Comparison of ENCODE assay signal across 8 cellular contexts in the genomic region with DNA sequence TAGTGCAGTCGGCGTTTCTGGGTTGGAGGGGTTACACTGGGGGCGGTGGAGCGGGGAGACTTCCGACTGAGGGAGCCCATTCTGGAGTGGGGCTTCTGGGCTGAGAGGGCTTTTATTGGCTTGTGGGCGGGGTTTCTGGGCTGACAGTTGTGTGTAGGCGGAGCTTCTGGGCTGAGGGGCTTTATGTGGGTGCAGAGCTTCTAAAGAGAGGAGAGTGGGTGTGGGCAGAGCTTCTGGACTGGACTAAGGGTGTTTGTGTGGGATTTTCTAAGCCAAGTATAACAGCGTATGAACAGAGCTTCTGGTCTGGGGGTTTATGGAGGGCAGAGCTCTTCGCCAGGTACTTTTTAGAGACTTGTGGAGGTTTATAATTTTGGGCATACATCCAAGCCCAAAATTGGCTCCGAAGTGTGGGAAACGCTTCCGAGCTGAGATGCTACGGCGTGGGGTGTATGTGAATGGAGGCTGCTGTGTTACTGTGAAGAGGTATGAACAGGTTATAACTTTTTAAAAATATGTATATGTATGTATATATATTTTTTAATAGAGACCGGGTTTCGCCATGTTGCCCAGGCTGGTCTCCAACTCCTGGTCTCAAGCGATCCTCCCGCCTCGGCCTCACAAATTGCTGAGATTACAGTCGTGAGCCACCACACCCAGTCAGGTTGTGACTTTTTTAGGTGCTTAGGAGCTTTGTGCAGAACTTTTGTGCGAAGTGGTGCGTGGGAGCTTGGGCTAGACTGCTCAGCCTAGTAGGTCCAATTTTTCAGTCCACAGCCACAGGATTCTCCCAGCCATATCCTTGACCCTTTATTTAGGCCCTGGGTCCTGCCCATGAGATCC. TPM values are rescaled to one million over a fixed set of nuclear protein-coding genes. Genes with fewer than 3 reads are reported as not detected.
A peak's percentile ranks its signal among the peaks of the same experiment; 100 is the strongest.
DNase-seq lines count a peak whose midpoint lies in the region; ATAC-seq and TF ChIP-seq lines count a peak whose summit lies in the region.

No MANE protein-coding gene starts in this region.

- peak overlapping the region; percentile 76 for H3K4me3 ChIP-seq in fibroblast of the aortic adventitia (ENCODE audit: low read depth, low read length)
- H3K4me3 ChIP-seq in prostate gland, result peak overlapping the region; percentile 73 to 86

- CTCF ChIA-PET in RWPE1 (lab: Yijun Ruan, JAX), result interaction anchor here (0.6 to 1.7 kb wide), 7 partner anchors 13 to 253 kb away, joined by 3 to 5 read pairs (median 4); partner anchors contain the start of gene KPNA6

- no peaks in the 10 kb centered on the region for H3K9me3 ChIP-seq in prostate gland

- POLR2A ChIA-PET in RWPE1 (lab: Yijun Ruan, JAX; ENCODE audit: low non-redundant PET), result interaction anchor here (0.6 to 1.1 kb wide), 2 partner anchors 8 to 34 kb away, joined by 5 to 6 read pairs; partner anchors contain the start of gene KPNA6

- no peaks in the 10 kb centered on the region for H3K9me3 Mint-ChIP-seq in T-helper 2 cell treated with Interferon-gamma antibody and Interleukin-4, amounts not matched to agents 5 μg/mL and 100 μg/mL, for 36 hours

- H3K4me3 Mint-ChIP-seq in T-helper 2 cell treated with Interferon-gamma antibody and Interleukin-4, amounts not matched to agents 5 μg/mL and 100 μg/mL, for 36 hours, result peak overlapping the region; percentile 91

- H3K27ac ChIP-seq in RWPE1 (peak overlapping the region; percentile 94), prostate gland (peak overlapping the region; percentile 94 to 97)

- peaks cover 2% of the 10 kb centered on the region for H3K27me3 Mint-ChIP-seq in T-helper 2 cell treated with Interferon-gamma antibody and Interleukin-4, amounts not matched to agents 5 μg/mL and 100 μg/mL, for 36 hours (ENCODE audit: low read depth)

- peaks cover 0 to 4% of the 10 kb centered on the region in 2 donors for H3K36me3 ChIP-seq in prostate gland

- no peaks in the 10 kb centered on the region for H3K27me3 ChIP-seq in prostate gland (replicated peaks; ENCODE audit: insufficient read depth)

- H3K27ac Mint-ChIP-seq in T-helper 2 cell treated with Interferon-gamma antibody and Interleukin-4, amounts not matched to agents 5 μg/mL and 100 μg/mL, for 36 hours, result peak overlapping the region; percentile 92

- peaks cover 13% of the 10 kb centered on the region for H3K36me3 Mint-ChIP-seq in T-helper 2 cell treated with Interferon-gamma antibody and Interleukin-4, amounts not matched to agents 5 μg/mL and 100 μg/mL, for 36 hours (ENCODE audit: low read depth)

- DNase-seq in T-helper 2 cell treated with Interferon-gamma antibody and Interleukin-4, amounts not matched to agents 5 μg/mL and 100 μg/mL, for 36 hours (ENCODE audit: low spot score), result no peak
- DNase-seq in T-helper 2 cell, result no peak
- DNase-seq in RWPE1 (ENCODE audit: low spot score), result no peak
- no peak for DNase-seq in fibroblast of the aortic adventitia (ENCODE audit: low read depth)
- DNase-seq in prostate gland (ENCODE audit: low spot score), result no peak
- no peak for DNase-seq in AG20443 (ENCODE audit: low spot score)
- no peak for DNase-seq in activated CD8-positive, alpha-beta memory T cell treated with anti-CD3 and anti-CD28 coated beads, Interleukin-2, amount 50 U/mL, for 48 hours

- intact Hi-C loops in prostate gland (cut with DNase I), result loop anchor here (5.0 kb wide), 1 partner anchor 406 kb away; no protein-coding TSS in a partner anchor

- 34% methylated on average over 22 of the region's 22 CpGs for WGBS in prostate gland

- ATAC-seq in GM19035 (IDR thresholded peaks at IDR 0.05; ENCODE audit: unreplicated experiment), result no peak

- no peak for TF ChIP-seq POLR2A in prostate gland (IDR thresholded peaks at IDR 0.05)

- TF ChIP-seq CTCF in RWPE1 (conservative IDR thresholded peaks at IDR 0.05; ENCODE audit: low read depth) (no peak), fibroblast of the aortic adventitia (IDR thresholded peaks at IDR 0.05; ENCODE audit: insufficient read depth, low read length) (peak; percentile 29), prostate gland (IDR thresholded peaks at IDR 0.05) (peak in 2 of 4 experiments; percentile 23 to 32)

- peaks cover 39% of the 10 kb centered on the region for H3K4me1 Mint-ChIP-seq in T-helper 2 cell treated with Interferon-gamma antibody and Interleukin-4, amounts not matched to agents 5 μg/mL and 100 μg/mL, for 36 hours (ENCODE audit: low read depth)

- H3K4me1 ChIP-seq in prostate gland (replicated peaks), result peaks cover 4% of the 10 kb centered on the region

RNA-seq across cellular contexts. Expression of gene TMEM39B, which starts 0.9 kb away (rescaled TPM):
- total RNA-seq in fibroblast of the aortic adventitia (ENCODE audit: low replicate concordance), result 3.3 and 9.0 TPM in 2 replicates
- total RNA-seq in prostate gland, result 10 to 100 TPM in 1 of 2 donors, 1 to 10 TPM in 1; 8.2 to 15.4 TPM

RNA-seq across cellular contexts. Expression of gene KPNA6, which starts 34.2 kb away (rescaled TPM):
- total RNA-seq in fibroblast of the aortic adventitia (ENCODE audit: low replicate concordance) (42.4 and 56.2 TPM in 2 replicates), prostate gland (10 to 100 TPM; 37.9 to 56.9 TPM)

RNA-seq across cellular contexts. Expression of gene KHDRBS1, which starts 59.9 kb away (rescaled TPM):
- 43.1 and 53.8 TPM in 2 replicates for total RNA-seq in fibroblast of the aortic adventitia (ENCODE audit: low replicate concordance)
- 10 to 100 TPM; 77.3 to 77.6 TPM for total RNA-seq in prostate gland
